Comparison of ENCODE assay signal across 8 cellular contexts in the genomic region with DNA sequence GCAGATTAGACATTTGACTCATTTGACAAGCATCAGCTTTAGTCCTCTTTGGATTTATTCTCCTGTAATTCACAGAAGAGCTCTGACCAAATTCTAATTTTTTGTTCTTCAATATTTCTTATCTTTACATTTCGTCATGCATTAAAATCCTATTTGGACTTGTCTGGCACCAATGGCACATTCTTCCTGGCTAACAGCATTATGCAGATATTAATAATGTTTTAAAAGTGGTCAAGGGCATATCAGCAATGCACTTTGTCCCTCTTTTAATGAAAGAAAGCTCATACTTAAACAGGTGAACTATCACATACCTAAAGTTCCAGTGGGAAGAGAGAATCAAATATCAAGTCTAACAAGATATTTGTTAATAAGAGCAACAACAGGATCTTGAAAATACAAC.
"Had no signal": no experiment of that assay in that cellular context is flagged by ENCODE, and none has a peak within 500 bp of the region (broad histone marks: within the 10 kb centered on the region; RNA-seq: fewer than 3 reads in every experiment).

No MANE protein-coding gene starts in this region.

- DNase-seq: GM23248, GOT3, H7, HFFc6, KBM-7 had no signal

- H3K9me3 Mint-ChIP-seq: HFFc6 had no signal

- H3K27ac Mint-ChIP-seq: HFFc6, IgD-negative memory B cell had no signal

- FAIRE-seq: HepG2 had no signal

- H3K27me3 Mint-ChIP-seq: IgD-negative memory B cell had no signal

- H3K4me3 Mint-ChIP-seq: HFFc6, IgD-negative memory B cell had no signal

- H3K27ac ChIP-seq: GM23248, HL-60 had no signal
